In the genomic region with DNA sequence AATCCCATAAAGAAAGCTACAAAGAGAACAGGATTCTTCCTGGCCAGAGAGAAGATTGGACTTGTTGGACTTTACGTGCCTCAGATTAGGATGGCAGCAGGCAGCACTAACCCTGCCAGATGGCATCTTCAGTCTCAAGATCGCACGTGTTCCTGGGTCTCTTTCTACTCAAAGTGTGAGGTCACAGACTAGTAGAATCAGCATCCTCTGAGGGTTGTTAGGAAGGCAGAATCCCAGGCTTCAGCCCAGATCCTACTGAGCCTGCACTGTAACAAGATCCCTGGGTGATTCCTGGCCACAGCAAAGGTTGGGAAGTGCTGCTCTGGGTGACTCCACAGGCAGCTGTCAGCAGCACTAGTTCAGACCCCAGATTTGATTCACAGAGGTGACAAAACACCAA, we compare ENCODE assay signal across 13 cellular contexts. TPM values are rescaled to one million over a fixed set of nuclear protein-coding genes. Genes with fewer than 3 reads are reported as not detected.
DNase-seq lines count a peak whose midpoint lies in the region; TF ChIP-seq lines count a peak whose summit lies in the region.
"Had no signal": no experiment of that assay in that cellular context is flagged by ENCODE, and none has a peak within 500 bp of the region (broad histone marks: within the 10 kb centered on the region; RNA-seq: fewer than 3 reads in every experiment).

No MANE protein-coding gene starts in this region.

- H3K27me3 Mint-ChIP-seq in osteocyte (ENCODE audit: unreplicated experiment) (peaks cover 2% of the 10 kb centered on the region), glutamatergic neuron (ENCODE audit: unreplicated experiment) (peaks cover 4% of the 10 kb centered on the region)

- no peaks in the 10 kb centered on the region for H3K9me3 ChIP-seq in esophagus squamous epithelium

- no peak for TF ChIP-seq POLR2A in esophagus squamous epithelium (IDR thresholded peaks at IDR 0.05)

- H3K4me3 Mint-ChIP-seq in osteocyte (ENCODE audit: unreplicated experiment) (no peak overlapping the region), glutamatergic neuron (ENCODE audit: unreplicated experiment) (no peak overlapping the region)
- H3K4me3 Mint-ChIP-seq: CD4-positive, alpha-beta memory T cell; stimulated activated naive CD8-positive, alpha-beta T cell treated with anti-CD3 and anti-CD28 coated beads, Interleukin-15, Interleukin-2, amounts not matched to agents 100 ng/mL and 50 ng/mL, for 24 hours had no signal

- H3K27ac Mint-ChIP-seq in osteocyte (ENCODE audit: unreplicated experiment) (peak overlapping the region; percentile 96), glutamatergic neuron (ENCODE audit: unreplicated experiment) (no peak overlapping the region)
- H3K27ac Mint-ChIP-seq: stimulated activated naive CD8-positive, alpha-beta T cell treated with anti-CD3 and anti-CD28 coated beads, Interleukin-15, Interleukin-2, amounts not matched to agents 100 ng/mL and 50 ng/mL, for 24 hours had no signal

- peak overlapping the region; percentile 51 to 85 (median 81) for H3K27ac ChIP-seq in esophagus squamous epithelium

- H3K4me1 Mint-ChIP-seq in osteocyte (ENCODE audit: unreplicated experiment) (peaks cover 52% of the 10 kb centered on the region), glutamatergic neuron (ENCODE audit: low read depth, unreplicated experiment) (peaks cover 24% of the 10 kb centered on the region)

- intact Hi-C loops in esophagus squamous epithelium (cut with DNase I): no loop called here

- no peaks in the 10 kb centered on the region for H3K36me3 Mint-ChIP-seq in osteocyte (ENCODE audit: unreplicated experiment)
- no peaks in the 10 kb centered on the region for H3K36me3 Mint-ChIP-seq in glutamatergic neuron (ENCODE audit: unreplicated experiment)
- H3K36me3 Mint-ChIP-seq: CD4-positive, alpha-beta memory T cell had no signal

- DNase-seq in AG10803 (ENCODE audit: low read depth): peak; percentile 75
- DNase-seq in NCI-H82 treated with DMSO at 0.1 percent for 48 hours (lab: John Stamatoyannopoulos, UW; ENCODE audit: unreplicated experiment): peak; percentile 24
- DNase-seq in esophagus squamous epithelium (lab: John Stamatoyannopoulos, UW): no peak
- DNase-seq in osteocyte (ENCODE audit: extremely low spot score, unreplicated experiment): no peak
- no peak for DNase-seq in activated CD8-positive, alpha-beta memory T cell treated with anti-CD3 and anti-CD28 coated beads, Interleukin-2, amount 50 U/mL, for 4 hours
- no peak for DNase-seq in activated gamma-delta T cell (lab: John Stamatoyannopoulos, UW)
- DNase-seq in activated CD4-positive, alpha-beta T cell treated with anti-CD3 and anti-CD28 coated beads, Interleukin-2, amount 50 U/mL, for 48 hours: no peak
- DNase-seq in glutamatergic neuron: no peak
- DNase-seq: activated effector memory CD4-positive, alpha-beta T cell treated with anti-CD3 and anti-CD28 coated beads, Interleukin-2, amount 50 U/mL, for 16 hours; CD4-positive, alpha-beta memory T cell; NCI-H1105; T-helper 2 cell had no signal

- WGBS in esophagus squamous epithelium, 2 donors: 57 to 68% methylated on average over 3 of the region's 3 CpGs

- H3K4me1 ChIP-seq in esophagus squamous epithelium: peaks cover 21 to 100% (median 73%) of the 10 kb centered on the region in 3 donors

- H3K36me3 ChIP-seq in esophagus squamous epithelium: no peaks in the 10 kb centered on the region

- TF ChIP-seq CTCF in AG10803 (conservative IDR thresholded peaks at IDR 0.05; ENCODE audit: low read length) (no peak), esophagus squamous epithelium (IDR thresholded peaks at IDR 0.05) (no peak), osteocyte (IDR thresholded peaks at IDR 0.05) (no peak), glutamatergic neuron (IDR thresholded peaks at IDR 0.05; ENCODE audit: partially characterized antibody, unreplicated experiment) (no peak)

- no peak overlapping the region for H3K4me3 ChIP-seq in AG10803 (ENCODE audit: low read length)
- no peak overlapping the region for H3K4me3 ChIP-seq in esophagus squamous epithelium

- no peaks in the 10 kb centered on the region for H3K9me3 Mint-ChIP-seq in osteocyte (ENCODE audit: unreplicated experiment)
- peaks cover 6% of the 10 kb centered on the region for H3K9me3 Mint-ChIP-seq in glutamatergic neuron (ENCODE audit: unreplicated experiment)
- H3K9me3 Mint-ChIP-seq: CD4-positive, alpha-beta memory T cell; stimulated activated naive CD8-positive, alpha-beta T cell treated with anti-CD3 and anti-CD28 coated beads, Interleukin-15, Interleukin-2, amounts not matched to agents 100 ng/mL and 50 ng/mL, for 24 hours had no signal

- no peaks in the 10 kb centered on the region for H3K27me3 ChIP-seq in esophagus squamous epithelium

RNA-seq across cellular contexts. Expression of gene EPAS1, which starts 39.4 kb away (rescaled TPM):
- 100 to 1,000 TPM in 2 of 4 donors, 10 to 100 TPM in 2; 86.7 to 151 (median 105) TPM for total RNA-seq in esophagus squamous epithelium
- total RNA-seq in osteocyte: 11.0 and 14.1 TPM in 2 replicates
- not detected for total RNA-seq in glutamatergic neuron (ENCODE audit: unreplicated experiment)

Comparison
In these comparisons a context has a peak if more than half of its experiments do, and no peak if none do; other contexts are left out.
1. DNase-seq: peak in AG10803 (single experiment) and NCI-H82 treated with DMSO at 0.1 percent for 48 hours (single experiment); none in esophagus squamous epithelium (single experiment), osteocyte (single experiment), activated CD8-positive, alpha-beta memory T cell treated with anti-CD3 and anti-CD28 coated beads, Interleukin-2, amount 50 U/mL, for 4 hours (single experiment), activated gamma-delta T cell (single experiment), activated CD4-positive, alpha-beta T cell treated with anti-CD3 and anti-CD28 coated beads, Interleukin-2, amount 50 U/mL, for 48 hours (0 of 2) and glutamatergic neuron (single experiment).
2. RNA of gene EPAS1, which starts 39.4 kb away (total RNA-seq): 86.7 to 151 TPM in esophagus squamous epithelium and 11.0 to 14.1 TPM in osteocyte; not detected in glutamatergic neuron (single experiment); every median in the first group is over 10 times any median in the second.